18 cellular contexts compared by ENCODE assay signal in the genomic region with DNA sequence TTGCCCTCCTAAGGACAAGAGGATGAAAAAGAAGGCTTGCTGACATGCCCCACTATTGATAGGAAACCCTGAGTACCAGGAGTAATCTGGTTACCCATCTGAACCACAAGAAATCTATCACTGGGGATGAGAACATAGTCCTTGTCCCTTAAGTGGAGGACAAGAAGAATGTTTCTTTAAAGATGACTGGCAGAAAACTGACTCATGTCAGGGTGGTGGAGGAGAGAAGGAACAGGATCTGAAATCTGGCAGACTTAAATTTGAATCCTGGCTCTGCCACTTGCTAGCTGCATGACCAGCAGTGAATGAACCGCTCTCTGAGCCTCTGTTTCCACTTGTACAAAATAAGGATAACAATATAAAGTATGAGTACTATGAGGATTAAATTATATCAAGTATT. TPM values are rescaled to one million over a fixed set of nuclear protein-coding genes. Genes with fewer than 3 reads are reported as not detected.
DNase-seq lines count a peak whose midpoint lies in the region; FAIRE-seq and TF ChIP-seq lines count a peak whose summit lies in the region.
"Had no signal": no experiment of that assay in that cellular context is flagged by ENCODE, and none has a peak within 500 bp of the region (broad histone marks: within the 10 kb centered on the region; RNA-seq: fewer than 3 reads in every experiment).

No MANE protein-coding gene starts in this region.

- peak overlapping the region; percentile 92 for H3K27ac Mint-ChIP-seq in astrocyte (ENCODE audit: unreplicated experiment)
- H3K27ac Mint-ChIP-seq in CD8-positive, alpha-beta memory T cell: peak overlapping the region in 1 of 8 donors; percentile 38
- H3K27ac Mint-ChIP-seq: activated naive CD4-positive, alpha-beta T cell treated with anti-CD3 and anti-CD28 coated beads for 36 hours had no signal

- no peaks in the 10 kb centered on the region for H4K20me1 ChIP-seq in astrocyte (ENCODE audit: insufficient read depth, low read length)

- DNase-seq in NCI-H2171 treated with DMSO at 0.1 percent for 48 hours (lab: John Stamatoyannopoulos, UW): peak; percentile 42
- no peak for DNase-seq in NCI-H2171 (lab: John Stamatoyannopoulos, UW)
- DNase-seq in astrocyte (ENCODE audit: low read depth): peak; percentile 22
- DNase-seq in iris pigment epithelial cell (ENCODE audit: low read depth): peak; percentile 31
- no peak for DNase-seq in thyroid gland
- no peak for DNase-seq in CD8-positive, alpha-beta memory T cell
- no peak for DNase-seq in Kasumi-1 (lab: John Stamatoyannopoulos, UW)
- DNase-seq in iPS-NIHi7 (ENCODE audit: extremely low spot score): no peak
- DNase-seq: activated naive CD4-positive, alpha-beta T cell treated with anti-CD3 and anti-CD28 coated beads for 36 hours; Caco-2; left lung; NCI-H1105; right lobe of liver; stimulated activated CD4-positive, alpha-beta T cell treated with anti-CD3 and anti-CD28 coated beads, Interleukin-4, amount 100 ng/mL, for 24 hours; SW 1271 had no signal

- WGBS in thyroid gland, 2 donors: 85 to 90% methylated on average over 1 of the region's 1 CpG

- H3K36me3 ChIP-seq in astrocyte (ENCODE audit: insufficient read depth, low read length) (no peaks in the 10 kb centered on the region), thyroid gland (no peaks in the 10 kb centered on the region)
- no peaks in the 10 kb centered on the region for H3K36me3 ChIP-seq in CD8-positive, alpha-beta memory T cell (ENCODE audit: insufficient read depth, low read length)
- H3K36me3 ChIP-seq: left lung, right lobe of liver had no signal

- POLR2A ChIA-PET in CD8-positive, alpha-beta memory T cell (lab: Charles Lee): no interaction called here

- no peak overlapping the region for H3K4me3 Mint-ChIP-seq in astrocyte (ENCODE audit: unreplicated experiment)
- no peak overlapping the region for H3K4me3 Mint-ChIP-seq in CD8-positive, alpha-beta memory T cell
- H3K4me3 Mint-ChIP-seq: activated naive CD4-positive, alpha-beta T cell treated with anti-CD3 and anti-CD28 coated beads for 36 hours; central memory CD8-positive, alpha-beta T cell had no signal

- no peak overlapping the region for H2AFZ ChIP-seq in astrocyte (ENCODE audit: low read depth, low read length)

- TF ChIP-seq CTCF in astrocyte (IDR thresholded peaks at IDR 0.05; ENCODE audit: insufficient read depth, low read depth, low read length) (no peak), thyroid gland (IDR thresholded peaks at IDR 0.05) (no peak)

- H3K4me1 Mint-ChIP-seq in astrocyte (ENCODE audit: low read depth, unreplicated experiment): peaks cover 45% of the 10 kb centered on the region
- H3K4me1 Mint-ChIP-seq in CD8-positive, alpha-beta memory T cell: no peaks in the 10 kb centered on the region

- H3K4me3 ChIP-seq in astrocyte (ENCODE audit: insufficient read depth, low read depth, low read length) (no peak overlapping the region), thyroid gland (replicated peaks in 1 of 3) (no peak overlapping the region)
- no peak overlapping the region for H3K4me3 ChIP-seq in CD8-positive, alpha-beta memory T cell (ENCODE audit: low read length)
- H3K4me3 ChIP-seq: left lung, right lobe of liver had no signal

- CTCF ChIA-PET in CD8-positive, alpha-beta memory T cell (lab: Charles Lee): no interaction called here

- peaks cover 43% of the 10 kb centered on the region for H3K4me1 ChIP-seq in astrocyte (ENCODE audit: insufficient read depth, low read length)
- H3K4me1 ChIP-seq in thyroid gland: peaks cover 47 to 63% of the 10 kb centered on the region in 2 donors
- H3K4me1 ChIP-seq in CD8-positive, alpha-beta memory T cell (ENCODE audit: insufficient read depth, low read length): no peaks in the 10 kb centered on the region

- no peak for FAIRE-seq in astrocyte (lab: Jason Lieb, UNC)

- H3K79me2 ChIP-seq in astrocyte (ENCODE audit: insufficient read depth, low read length): no peaks in the 10 kb centered on the region

- H3K9me3 ChIP-seq in astrocyte (ENCODE audit: insufficient read depth, low read depth, low read length) (no peaks in the 10 kb centered on the region), thyroid gland (no peaks in the 10 kb centered on the region)
- H3K9me3 ChIP-seq in CD8-positive, alpha-beta memory T cell (ENCODE audit: low read length): no peaks in the 10 kb centered on the region
- H3K9me3 ChIP-seq: Caco-2, left lung, right lobe of liver had no signal

- H3K27me3 Mint-ChIP-seq in astrocyte (ENCODE audit: low read depth, unreplicated experiment): no peaks in the 10 kb centered on the region
- H3K27me3 Mint-ChIP-seq in CD8-positive, alpha-beta memory T cell: no peaks in the 10 kb centered on the region
- H3K27me3 Mint-ChIP-seq: central memory CD8-positive, alpha-beta T cell had no signal

- H3K9ac ChIP-seq in astrocyte (ENCODE audit: low read length): no peak overlapping the region

- H3K9me3 Mint-ChIP-seq in astrocyte (ENCODE audit: unreplicated experiment): no peaks in the 10 kb centered on the region
- no peaks in the 10 kb centered on the region for H3K9me3 Mint-ChIP-seq in CD8-positive, alpha-beta memory T cell
- H3K9me3 Mint-ChIP-seq: activated naive CD4-positive, alpha-beta T cell treated with anti-CD3 and anti-CD28 coated beads for 36 hours; central memory CD8-positive, alpha-beta T cell had no signal

- peak overlapping the region; percentile 61 for H3K4me2 ChIP-seq in astrocyte (ENCODE audit: low read length)

- H3K27ac ChIP-seq in astrocyte (ENCODE audit: low read depth, low read length) (peak overlapping the region; percentile 20), thyroid gland (peak overlapping the region; percentile 75 to 89 (median 82))
- no peak overlapping the region for H3K27ac ChIP-seq in CD8-positive, alpha-beta memory T cell (ENCODE audit: low read depth, low read length)
- H3K27ac ChIP-seq: epithelial cell of prostate, left lung, right lobe of liver, VCaP had no signal

- H3K27me3 ChIP-seq in astrocyte (ENCODE audit: insufficient read depth, low read length): no peaks in the 10 kb centered on the region
- H3K27me3 ChIP-seq in thyroid gland: no peaks in the 10 kb centered on the region
- H3K27me3 ChIP-seq in CD8-positive, alpha-beta memory T cell (ENCODE audit: insufficient read depth, low read length, poor library complexity, severe bottlenecking): no peaks in the 10 kb centered on the region
- H3K27me3 ChIP-seq: left lung, right lobe of liver had no signal

- no peaks in the 10 kb centered on the region for H3K36me3 Mint-ChIP-seq in astrocyte (ENCODE audit: low read depth, unreplicated experiment)
- H3K36me3 Mint-ChIP-seq in CD8-positive, alpha-beta memory T cell: no peaks in the 10 kb centered on the region

- intact Hi-C loops in thyroid gland (cut with DNase I): loop anchor here (10.0 kb wide), 1 partner anchor 67 kb away; no protein-coding TSS in a partner anchor

- no peak for TF ChIP-seq POLR2A in thyroid gland (IDR thresholded peaks at IDR 0.05)

RNA-seq across cellular contexts. Expression of a gene that starts 38.9 kb away (rescaled TPM):
- 100 and 104 TPM in 2 replicates for total RNA-seq in astrocyte
- total RNA-seq in thyroid gland: 10 to 100 TPM; 72.7 to 89.0 (median 84.0) TPM
- 10 to 100 TPM; 50.2 to 56.1 TPM for total RNA-seq in CD8-positive, alpha-beta memory T cell
- 29.7 TPM for polyA plus RNA-seq in CD8-positive, alpha-beta memory T cell

RNA-seq across cellular contexts. Expression of a gene that starts 45.5 kb away (rescaled TPM):
- total RNA-seq in astrocyte: 127 and 148 TPM in 2 replicates
- 100 to 1,000 TPM; 257 to 644 (median 358) TPM for total RNA-seq in thyroid gland
- total RNA-seq in CD8-positive, alpha-beta memory T cell: 10 to 100 TPM; 39.4 to 50.3 TPM
- polyA plus RNA-seq in CD8-positive, alpha-beta memory T cell: 378 TPM

Comparison
In these comparisons a context has a peak if more than half of its experiments do, and no peak if none do; other contexts are left out.
1. DNase-seq: peak in NCI-H2171 treated with DMSO at 0.1 percent for 48 hours (single experiment), astrocyte (single experiment) and iris pigment epithelial cell (single experiment); none in NCI-H2171 (single experiment), thyroid gland (0 of 2), CD8-positive, alpha-beta memory T cell (0 of 5), Kasumi-1 (0 of 2) and iPS-NIHi7 (single experiment).